ENCODE assay signal across 2 cellular contexts in genomic region chr6:11168091-11168635, GRCh38.
TF ChIP-seq lines count a peak whose summit lies in the region.

No MANE protein-coding gene starts in this region.

TF ChIP-seq in liver, 16 proteins besides CTCF, POLR2A, EP300 and RAD21:
- TF ChIP-seq GABPA (IDR thresholded peaks at IDR 0.05 in 1 of 2, conservative IDR thresholded peaks at IDR 0.05 in 1 of 2): no peak
- TF ChIP-seq NR2F2 (IDR thresholded peaks at IDR 0.05): peak; percentile 52
TF ChIP-seq in liver: peak in this region for 1.

TF ChIP-seq in HepG2, 621 proteins besides CTCF, POLR2A, EP300 and RAD21 (continued from another document):
- TF ChIP-seq ONECUT2 (CRISPR knock-in tag; IDR thresholded peaks at IDR 0.05) (no peak), ZBTB3 (CRISPR knock-in tag; IDR thresholded peaks at IDR 0.05; ENCODE audit: borderline replicate concordance, low read depth) (no peak), ZNF572 (CRISPR knock-in tag; IDR thresholded peaks at IDR 0.05) (no peak), ZNF781 (CRISPR knock-in tag; IDR thresholded peaks at IDR 0.05; ENCODE audit: borderline replicate concordance, not compliant biosample characterization) (no peak), SMARCE1 (IDR thresholded peaks at IDR 0.05; ENCODE audit: borderline replicate concordance) (no peak), MLX (CRISPR knock-in tag; IDR thresholded peaks at IDR 0.05) (no peak), ZBTB7B (CRISPR knock-in tag; IDR thresholded peaks at IDR 0.05) (no peak), ZBTB4 (CRISPR knock-in tag; IDR thresholded peaks at IDR 0.05; ENCODE audit: borderline replicate concordance) (no peak), ZKSCAN5 (CRISPR knock-in tag; IDR thresholded peaks at IDR 0.05) (no peak), ZFP36 (IDR thresholded peaks at IDR 0.05; ENCODE audit: borderline replicate concordance, low read depth, low read length, partially characterized antibody) (no peak), RNF2 (conservative IDR thresholded peaks at IDR 0.05; ENCODE audit: low read depth) (no peak), JARID2 (CRISPR knock-in tag; IDR thresholded peaks at IDR 0.05; ENCODE audit: insufficient replicate concordance) (no peak), ZNF180 (CRISPR knock-in tag; IDR thresholded peaks at IDR 0.05; ENCODE audit: borderline replicate concordance, low read depth) (no peak), ZNF30 (CRISPR knock-in tag; IDR thresholded peaks at IDR 0.05) (no peak), HINFP (CRISPR knock-in tag; IDR thresholded peaks at IDR 0.05; ENCODE audit: low read depth) (no peak), FOSL2 (CRISPR knock-in tag; IDR thresholded peaks at IDR 0.05) (no peak)
